8 cellular contexts compared by ENCODE assay signal in the genomic region with DNA sequence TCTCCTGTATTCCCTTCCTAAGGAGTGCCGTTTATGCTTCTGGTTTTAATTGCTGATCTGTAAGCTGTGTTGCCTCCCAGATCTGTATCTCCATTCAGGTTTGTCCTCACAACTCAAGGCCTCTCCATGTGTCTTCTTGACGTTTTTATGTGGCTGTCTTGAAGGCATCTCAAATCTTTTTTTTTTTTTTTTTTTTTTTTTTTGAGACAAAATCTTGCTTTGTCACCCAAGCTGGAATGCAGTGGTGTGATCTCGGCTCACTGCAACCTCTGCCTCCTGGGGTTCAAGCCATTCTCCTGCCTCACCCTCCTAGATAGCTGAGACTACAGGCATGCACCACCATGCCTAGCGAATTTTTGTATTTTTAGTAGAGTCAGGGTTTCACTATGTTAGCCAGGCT. TPM values are rescaled to one million over a fixed set of nuclear protein-coding genes. Genes with fewer than 3 reads are reported as not detected.
"Had no signal": no experiment of that assay in that cellular context is flagged by ENCODE, and none has a peak within 500 bp of the region (broad histone marks: within the 10 kb centered on the region; RNA-seq: fewer than 3 reads in every experiment).

No MANE protein-coding gene starts in this region.

RNA-seq across cellular contexts. Expression of a gene that starts 51.0 kb away (rescaled TPM):
- total RNA-seq: activated naive CD8-positive, alpha-beta T cell treated with anti-CD3 and anti-CD28 coated beads, Interleukin-2, amount 10 ng/mL, durations not matched to agents 7 days and 5 days; dermis blood vessel endothelial cell; glomerular endothelial cell; kidney epithelial cell; natural killer cell treated with Interleukin-12 subunit alpha and Interleukin-12 subunit beta and Interleukin-15 and Interleukin-18, amount 100 ng/mL, for 72 hours; skeletal muscle tissue; urinary bladder; WTC11 had no signal
